19 cellular contexts compared by ENCODE assay signal in the genomic region with DNA sequence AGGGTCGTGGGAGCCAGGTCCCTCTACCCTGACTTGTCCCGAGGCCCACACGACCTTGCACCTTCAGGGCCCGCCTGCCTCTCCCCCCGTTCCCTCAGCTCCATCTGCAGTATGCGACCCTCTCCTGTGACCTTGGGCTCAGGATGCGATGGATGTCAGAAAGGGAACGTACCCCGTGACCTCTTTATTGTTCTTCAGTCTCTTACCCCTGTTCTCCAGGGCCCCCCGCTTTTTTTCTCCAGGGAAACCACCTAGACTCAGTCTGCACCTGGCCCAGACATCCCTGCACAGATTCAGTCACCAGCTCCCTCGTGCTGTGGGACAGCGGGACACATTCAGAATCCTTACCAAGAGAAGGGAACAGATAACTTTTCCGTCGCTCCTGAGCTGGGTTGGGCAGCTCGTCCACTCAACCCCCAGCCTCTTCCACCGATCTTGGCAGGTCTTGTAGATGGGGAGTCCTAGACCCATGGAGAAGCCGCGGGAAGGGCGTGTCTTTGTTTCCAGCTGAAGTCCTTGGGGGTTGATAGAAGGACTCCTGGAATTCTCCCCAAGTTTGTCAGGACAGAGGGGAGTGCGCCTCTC. TPM values are rescaled to one million over a fixed set of nuclear protein-coding genes. Genes with fewer than 3 reads are reported as not detected.
"Had no signal": no experiment of that assay in that cellular context is flagged by ENCODE, and none has a peak within 500 bp of the region (broad histone marks: within the 10 kb centered on the region; RNA-seq: fewer than 3 reads in every experiment).

No MANE protein-coding gene starts in this region.

- H3K27ac Mint-ChIP-seq: activated B cell treated with CpG ODN at 0.5 μM for 24 hours; activated CD4-positive, alpha-beta T cell treated with anti-CD3 and anti-CD28 coated beads, Interleukin-2, amount 10 ng/mL, durations not matched to agents 24 days and 14 days; activated naive CD8-positive, alpha-beta T cell; activated T-cell treated with anti-CD3 and anti-CD28 coated beads, Interleukin-2, amount 50 U/mL, for 24 hours; dendritic cell treated with granulocyte-macrophage colony-stimulating factor and Interleukin-4, amounts not matched to agents 40 ng/mL and 50 ng/mL, for 4 days; natural killer cell treated with Interleukin-12 subunit alpha and Interleukin-12 subunit beta and Interleukin-15 and Interleukin-18, amount 100 ng/mL, for 72 hours; stimulated activated naive CD8-positive, alpha-beta T cell treated with anti-CD3 and anti-CD28 coated beads, Interleukin-15, Interleukin-2, amounts not matched to agents 100 ng/mL and 50 ng/mL, for 24 hours had no signal

- H3K4me3 Mint-ChIP-seq: activated CD4-positive, alpha-beta T cell treated with anti-CD3 and anti-CD28 coated beads, Interleukin-2, amount 10 ng/mL, durations not matched to agents 24 days and 14 days; activated T-cell treated with anti-CD3 and anti-CD28 coated beads, Interleukin-2, amount 50 U/mL, for 24 hours; central memory CD8-positive, alpha-beta T cell; dendritic cell treated with granulocyte-macrophage colony-stimulating factor and Interleukin-4, amounts not matched to agents 40 ng/mL and 50 ng/mL, for 4 days; stimulated activated naive CD8-positive, alpha-beta T cell treated with anti-CD3 and anti-CD28 coated beads, Interleukin-15, Interleukin-2, amounts not matched to agents 100 ng/mL and 50 ng/mL, for 24 hours had no signal

- DNase-seq: activated B cell treated with CpG ODN at 0.5 μM for 24 hours; activated CD4-positive, alpha-beta T cell treated with anti-CD3 and anti-CD28 coated beads, Interleukin-2, amount 10 ng/mL, durations not matched to agents 24 days and 14 days; activated effector memory CD4-positive, alpha-beta T cell treated with Interleukin-2 at 50 U/mL for 16 hours; activated T-cell treated with anti-CD3 and anti-CD28 coated beads, Interleukin-2, amount 50 U/mL, for 24 hours; amygdala; erythroblast; mammary epithelial cell; stimulated activated CD4-positive, alpha-beta T cell treated with anti-CD3 and anti-CD28 coated beads, Interleukin-2, amount 100 ng/mL, for 48 hours; stimulated activated CD8-positive, alpha-beta memory T cell treated with anti-CD3 and anti-CD28 coated beads, Interleukin-4, amount 100 ng/mL, for 48 hours had no signal

- H3K9me3 Mint-ChIP-seq: activated B cell treated with CpG ODN at 0.5 μM for 24 hours; activated CD4-positive, alpha-beta T cell treated with anti-CD3 and anti-CD28 coated beads, Interleukin-2, amount 10 ng/mL, durations not matched to agents 24 days and 14 days; activated T-cell treated with anti-CD3 and anti-CD28 coated beads, Interleukin-2, amount 50 U/mL, for 24 hours; central memory CD8-positive, alpha-beta T cell; dendritic cell treated with granulocyte-macrophage colony-stimulating factor and Interleukin-4, amounts not matched to agents 40 ng/mL and 50 ng/mL, for 4 days; natural killer cell treated with Interleukin-12 subunit alpha and Interleukin-12 subunit beta and Interleukin-15 and Interleukin-18, amount 100 ng/mL, for 72 hours; stimulated activated naive CD8-positive, alpha-beta T cell treated with anti-CD3 and anti-CD28 coated beads, Interleukin-15, Interleukin-2, amounts not matched to agents 100 ng/mL and 50 ng/mL, for 24 hours had no signal

- ATAC-seq: left lobe of liver; natural killer cell treated with Interleukin-12 subunit alpha and Interleukin-12 subunit beta and Interleukin-15 and Interleukin-18, amount 100 ng/mL, for 72 hours had no signal

- H3K36me3 Mint-ChIP-seq: brain; natural killer cell treated with Interleukin-12 subunit alpha and Interleukin-12 subunit beta and Interleukin-15 and Interleukin-18, amount 100 ng/mL, for 72 hours had no signal

RNA-seq across cellular contexts. Expression of gene PHOX2A, which starts 1.3 kb away (rescaled TPM):
- total RNA-seq: activated B cell treated with CpG ODN at 0.5 μM for 24 hours; activated CD4-positive, alpha-beta T cell treated with anti-CD3 and anti-CD28 coated beads, Interleukin-2, amount 10 ng/mL, durations not matched to agents 24 days and 14 days; left lobe of liver; mammary epithelial cell; natural killer cell treated with Interleukin-12 subunit alpha and Interleukin-12 subunit beta and Interleukin-15 and Interleukin-18, amount 100 ng/mL, for 72 hours; osteocyte; T-helper 1 cell treated with Interleukin-12 subunit alpha and Interleukin-12 subunit beta and Interleukin-4 antibody, amounts not matched to agents 30 ng/mL and 1 ng/mL, for 36 hours; temporal lobe had no signal
- polyA plus RNA-seq: mammary epithelial cell had no signal

RNA-seq across cellular contexts. Expression of gene FOLR2, which starts 28.7 kb away (rescaled TPM):
- total RNA-seq: activated CD4-positive, alpha-beta T cell treated with anti-CD3 and anti-CD28 coated beads, Interleukin-2, amount 10 ng/mL, durations not matched to agents 24 days and 14 days; mammary epithelial cell; natural killer cell treated with Interleukin-12 subunit alpha and Interleukin-12 subunit beta and Interleukin-15 and Interleukin-18, amount 100 ng/mL, for 72 hours; osteocyte; T-helper 1 cell treated with Interleukin-12 subunit alpha and Interleukin-12 subunit beta and Interleukin-4 antibody, amounts not matched to agents 30 ng/mL and 1 ng/mL, for 36 hours had no signal
- polyA plus RNA-seq: mammary epithelial cell had no signal

RNA-seq across cellular contexts. Expression of gene FOLR1, which starts 53.4 kb away (rescaled TPM):
- total RNA-seq: activated B cell treated with CpG ODN at 0.5 μM for 24 hours; activated CD4-positive, alpha-beta T cell treated with anti-CD3 and anti-CD28 coated beads, Interleukin-2, amount 10 ng/mL, durations not matched to agents 24 days and 14 days; left lobe of liver; natural killer cell treated with Interleukin-12 subunit alpha and Interleukin-12 subunit beta and Interleukin-15 and Interleukin-18, amount 100 ng/mL, for 72 hours; osteocyte; T-helper 1 cell treated with Interleukin-12 subunit alpha and Interleukin-12 subunit beta and Interleukin-4 antibody, amounts not matched to agents 30 ng/mL and 1 ng/mL, for 36 hours had no signal
